In genomic region chr14:58533417-58533816, GRCh38 we compare ENCODE assay signal across 11 cellular contexts.
DNase-seq lines count a peak whose midpoint lies in the region; FAIRE-seq and TF ChIP-seq lines count a peak whose summit lies in the region.
"Had no signal": no experiment of that assay in that cellular context is flagged by ENCODE, and none has a peak within 500 bp of the region (broad histone marks: within the 10 kb centered on the region; RNA-seq: fewer than 3 reads in every experiment).

No MANE protein-coding gene starts in this region.

- H3K4me1 Mint-ChIP-seq in neural crest cell, result peaks cover 35% of the 10 kb centered on the region
- H3K4me1 Mint-ChIP-seq in activated CD4-positive, alpha-beta memory T cell treated with anti-CD3 and anti-CD28 coated beads for 36 hours (ENCODE audit: low read depth), result no peaks in the 10 kb centered on the region
- H3K4me1 Mint-ChIP-seq in activated naive CD4-positive, alpha-beta T cell treated with anti-CD3 and anti-CD28 coated beads for 36 hours (ENCODE audit: low read depth), result peaks cover 12% of the 10 kb centered on the region

- H3K9me3 Mint-ChIP-seq in neural crest cell, result peaks cover 16% of the 10 kb centered on the region
- H3K9me3 Mint-ChIP-seq in activated CD4-positive, alpha-beta memory T cell treated with anti-CD3 and anti-CD28 coated beads for 36 hours, result peaks cover 24% of the 10 kb centered on the region
- H3K9me3 Mint-ChIP-seq in activated naive CD4-positive, alpha-beta T cell treated with anti-CD3 and anti-CD28 coated beads for 36 hours, result peaks cover 13% of the 10 kb centered on the region

- H3K4me3 ChIP-seq in adipocyte (ENCODE audit: low read length), result no peak overlapping the region
- H3K4me3 ChIP-seq: left lung had no signal

- peak overlapping the region; percentile 76 for H3K27ac Mint-ChIP-seq in neural crest cell (ENCODE audit: unreplicated experiment)
- H3K27ac Mint-ChIP-seq in activated CD4-positive, alpha-beta memory T cell treated with anti-CD3 and anti-CD28 coated beads for 36 hours, result no peak overlapping the region
- no peak overlapping the region for H3K27ac Mint-ChIP-seq in activated naive CD4-positive, alpha-beta T cell treated with anti-CD3 and anti-CD28 coated beads for 36 hours

- no peaks in the 10 kb centered on the region for H3K27me3 Mint-ChIP-seq in neural crest cell (ENCODE audit: low read depth)
- no peaks in the 10 kb centered on the region for H3K27me3 Mint-ChIP-seq in activated CD4-positive, alpha-beta memory T cell treated with anti-CD3 and anti-CD28 coated beads for 36 hours
- H3K27me3 Mint-ChIP-seq in activated naive CD4-positive, alpha-beta T cell treated with anti-CD3 and anti-CD28 coated beads for 36 hours (ENCODE audit: low read depth), result no peaks in the 10 kb centered on the region

- peak overlapping the region; percentile 57 for H3K4me3 Mint-ChIP-seq in neural crest cell
- H3K4me3 Mint-ChIP-seq in activated CD4-positive, alpha-beta memory T cell treated with anti-CD3 and anti-CD28 coated beads for 36 hours, result no peak overlapping the region
- H3K4me3 Mint-ChIP-seq in activated naive CD4-positive, alpha-beta T cell treated with anti-CD3 and anti-CD28 coated beads for 36 hours, result no peak overlapping the region

- no peaks in the 10 kb centered on the region for H3K36me3 ChIP-seq in adipocyte (ENCODE audit: control insufficient read depth, insufficient read depth, low read length, severe bottlenecking)
- H3K36me3 ChIP-seq: left lung had no signal

- no peak overlapping the region for H3K9ac ChIP-seq in adipocyte (ENCODE audit: low read length)

- peaks cover 7% of the 10 kb centered on the region for H3K4me1 ChIP-seq in adipocyte (ENCODE audit: control insufficient read depth, insufficient read depth, low read length)

- H3K9me3 ChIP-seq in adipocyte (ENCODE audit: control insufficient read depth, low read length), result no peaks in the 10 kb centered on the region

- intact Hi-C loops in activated CD4-positive, alpha-beta memory T cell treated with anti-CD3 and anti-CD28 coated beads for 36 hours (cut with micrococcal nuclease), result no loop called here
- intact Hi-C loops in activated naive CD4-positive, alpha-beta T cell treated with anti-CD3 and anti-CD28 coated beads for 36 hours (cut with micrococcal nuclease), result no loop called here

- H3K27me3 ChIP-seq in adipocyte (replicated peaks; ENCODE audit: control insufficient read depth, insufficient read depth, low read length), result no peaks in the 10 kb centered on the region
- H3K27me3 ChIP-seq: left lung had no signal

- H3K36me3 Mint-ChIP-seq in neural crest cell (ENCODE audit: low read depth), result peaks cover 23% of the 10 kb centered on the region
- peaks cover 3% of the 10 kb centered on the region for H3K36me3 Mint-ChIP-seq in activated CD4-positive, alpha-beta memory T cell treated with anti-CD3 and anti-CD28 coated beads for 36 hours
- peaks cover 2% of the 10 kb centered on the region for H3K36me3 Mint-ChIP-seq in activated naive CD4-positive, alpha-beta T cell treated with anti-CD3 and anti-CD28 coated beads for 36 hours (ENCODE audit: low read depth)

- DNase-seq in AG20443 (ENCODE audit: low spot score) (peak; percentile 21), adipocyte (ENCODE audit: low read depth) (peak; percentile 16), frontal cortex (ENCODE audit: low spot score in 2 of 2) (peak; percentile 8 to 22), neural crest cell (ENCODE audit: low read depth, low spot score) (peak; percentile 23), OCI-M2 (lab: John Stamatoyannopoulos, UW; ENCODE audit: unreplicated experiment) (no peak)
- no peak for DNase-seq in stimulated activated CD4-positive, alpha-beta T cell treated with anti-CD3 and anti-CD28 coated beads, Interleukin-15, amount 100 ng/mL, for 24 hours
- no peak for DNase-seq in activated CD4-positive, alpha-beta memory T cell treated with anti-CD3 and anti-CD28 coated beads for 36 hours
- DNase-seq in activated naive CD4-positive, alpha-beta T cell treated with anti-CD3 and anti-CD28 coated beads for 36 hours, result no peak
- DNase-seq: left lung; stimulated activated CD4-positive, alpha-beta T cell treated with anti-CD3 and anti-CD28 coated beads, Interleukin-4, amount 100 ng/mL, for 4 hours had no signal

- peak; percentile 67 for FAIRE-seq in frontal cortex (lab: Jason Lieb, UNC)
- FAIRE-seq: GM12891 had no signal

- POLR2A ChIA-PET in activated CD4-positive, alpha-beta memory T cell treated with anti-CD3 and anti-CD28 coated beads for 36 hours (lab: Charles Lee), result no interaction called here

- CTCF ChIA-PET in activated CD4-positive, alpha-beta memory T cell treated with anti-CD3 and anti-CD28 coated beads for 36 hours (lab: Charles Lee), result no interaction called here
- CTCF ChIA-PET in activated naive CD4-positive, alpha-beta T cell treated with anti-CD3 and anti-CD28 coated beads for 36 hours (lab: Charles Lee), result interaction anchor here (1.1 to 1.2 kb wide), 2 partner anchors 32 to 102 kb away, joined by 3 read pairs; no protein-coding TSS in a partner anchor

- TF ChIP-seq CTCF in neural crest cell (conservative IDR thresholded peaks at IDR 0.05), result no peak

Comparison
In these comparisons a context has a peak if more than half of its experiments do, and no peak if none do; other contexts are left out.
1. DNase-seq: peak in AG20443 (single experiment), adipocyte (single experiment), frontal cortex (2 of 2) and neural crest cell (single experiment); none in stimulated activated CD4-positive, alpha-beta T cell treated with anti-CD3 and anti-CD28 coated beads, Interleukin-15, amount 100 ng/mL, for 24 hours (single experiment), activated CD4-positive, alpha-beta memory T cell treated with anti-CD3 and anti-CD28 coated beads for 36 hours (single experiment), OCI-M2 (single experiment) and activated naive CD4-positive, alpha-beta T cell treated with anti-CD3 and anti-CD28 coated beads for 36 hours (single experiment).